In the genomic region with DNA sequence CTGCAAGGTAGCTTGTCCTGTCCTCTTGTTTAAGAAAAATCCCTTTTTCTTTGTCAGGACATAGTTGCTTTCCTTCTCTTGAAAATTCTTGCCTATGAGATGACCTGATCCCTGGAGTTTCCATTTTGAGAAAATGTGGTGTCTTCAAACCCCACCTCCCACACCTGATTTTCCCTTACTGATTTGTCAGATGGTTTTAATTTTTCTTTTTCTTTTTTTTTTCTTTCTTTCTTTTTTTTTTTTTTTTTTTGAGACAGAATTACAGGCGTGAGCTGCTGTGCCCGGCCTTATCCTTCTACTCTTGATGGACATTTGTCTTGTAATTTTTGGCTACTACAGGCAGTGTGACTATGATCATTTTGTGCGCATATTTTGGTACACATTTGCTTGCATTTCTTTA, we compare ENCODE assay signal across 1 cellular context.
TF ChIP-seq lines count a peak whose summit lies in the region.

No MANE protein-coding gene starts in this region.

TF ChIP-seq in GM12878, 131 proteins besides CTCF, POLR2A, EP300 and RAD21:
- no peak for TF ChIP-seq EGR1 (IDR thresholded peaks at IDR 0.05; ENCODE audit: borderline replicate concordance in 1 of 2, low read depth in 2 of 2, low read length in 2 of 2)
- TF ChIP-seq, protein P1, sequence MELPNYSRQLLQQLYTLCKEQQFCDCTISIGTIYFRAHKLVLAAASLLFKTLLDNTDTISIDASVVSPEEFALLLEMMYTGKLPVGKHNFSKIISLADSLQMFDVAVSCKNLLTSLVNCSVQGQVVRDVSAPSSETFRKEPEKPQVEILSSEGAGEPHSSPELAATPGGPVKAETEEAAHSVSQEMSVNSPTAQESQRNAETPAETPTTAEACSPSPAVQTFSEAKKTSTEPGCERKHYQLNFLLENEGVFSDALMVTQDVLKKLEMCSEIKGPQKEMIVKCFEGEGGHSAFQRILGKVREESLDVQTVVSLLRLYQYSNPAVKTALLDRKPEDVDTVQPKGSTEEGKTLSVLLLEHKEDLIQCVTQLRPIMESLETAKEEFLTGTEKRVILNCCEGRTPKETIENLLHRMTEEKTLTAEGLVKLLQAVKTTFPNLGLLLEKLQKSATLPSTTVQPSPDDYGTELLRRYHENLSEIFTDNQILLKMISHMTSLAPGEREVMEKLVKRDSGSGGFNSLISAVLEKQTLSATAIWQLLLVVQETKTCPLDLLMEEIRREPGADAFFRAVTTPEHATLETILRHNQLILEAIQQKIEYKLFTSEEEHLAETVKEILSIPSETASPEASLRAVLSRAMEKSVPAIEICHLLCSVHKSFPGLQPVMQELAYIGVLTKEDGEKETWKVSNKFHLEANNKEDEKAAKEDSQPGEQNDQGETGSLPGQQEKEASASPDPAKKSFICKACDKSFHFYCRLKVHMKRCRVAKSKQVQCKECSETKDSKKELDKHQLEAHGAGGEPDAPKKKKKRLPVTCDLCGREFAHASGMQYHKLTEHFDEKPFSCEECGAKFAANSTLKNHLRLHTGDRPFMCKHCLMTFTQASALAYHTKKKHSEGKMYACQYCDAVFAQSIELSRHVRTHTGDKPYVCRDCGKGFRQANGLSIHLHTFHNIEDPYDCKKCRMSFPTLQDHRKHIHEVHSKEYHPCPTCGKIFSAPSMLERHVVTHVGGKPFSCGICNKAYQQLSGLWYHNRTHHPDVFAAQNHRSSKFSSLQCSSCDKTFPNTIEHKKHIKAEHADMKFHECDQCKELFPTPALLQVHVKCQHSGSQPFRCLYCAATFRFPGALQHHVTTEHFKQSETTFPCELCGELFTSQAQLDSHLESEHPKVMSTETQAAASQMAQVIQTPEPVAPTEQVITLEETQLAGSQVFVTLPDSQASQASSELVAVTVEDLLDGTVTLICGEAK (IDR thresholded peaks at IDR 0.05; ENCODE audit: borderline replicate concordance), result no peak
- no peak for TF ChIP-seq NFXL1 (IDR thresholded peaks at IDR 0.05; ENCODE audit: borderline replicate concordance)
- TF ChIP-seq ZNF217 (IDR thresholded peaks at IDR 0.05), result no peak
- TF ChIP-seq SUPT20H (IDR thresholded peaks at IDR 0.05; ENCODE audit: borderline replicate concordance, control insufficient read depth, low read depth, low read length), result no peak
- no peak for TF ChIP-seq IRF4 (IDR thresholded peaks at IDR 0.05; ENCODE audit: low read depth, low read length)
- no peak for TF ChIP-seq TCF12 (IDR thresholded peaks at IDR 0.05; ENCODE audit: low read depth, low read length)
- TF ChIP-seq, protein P2, sequence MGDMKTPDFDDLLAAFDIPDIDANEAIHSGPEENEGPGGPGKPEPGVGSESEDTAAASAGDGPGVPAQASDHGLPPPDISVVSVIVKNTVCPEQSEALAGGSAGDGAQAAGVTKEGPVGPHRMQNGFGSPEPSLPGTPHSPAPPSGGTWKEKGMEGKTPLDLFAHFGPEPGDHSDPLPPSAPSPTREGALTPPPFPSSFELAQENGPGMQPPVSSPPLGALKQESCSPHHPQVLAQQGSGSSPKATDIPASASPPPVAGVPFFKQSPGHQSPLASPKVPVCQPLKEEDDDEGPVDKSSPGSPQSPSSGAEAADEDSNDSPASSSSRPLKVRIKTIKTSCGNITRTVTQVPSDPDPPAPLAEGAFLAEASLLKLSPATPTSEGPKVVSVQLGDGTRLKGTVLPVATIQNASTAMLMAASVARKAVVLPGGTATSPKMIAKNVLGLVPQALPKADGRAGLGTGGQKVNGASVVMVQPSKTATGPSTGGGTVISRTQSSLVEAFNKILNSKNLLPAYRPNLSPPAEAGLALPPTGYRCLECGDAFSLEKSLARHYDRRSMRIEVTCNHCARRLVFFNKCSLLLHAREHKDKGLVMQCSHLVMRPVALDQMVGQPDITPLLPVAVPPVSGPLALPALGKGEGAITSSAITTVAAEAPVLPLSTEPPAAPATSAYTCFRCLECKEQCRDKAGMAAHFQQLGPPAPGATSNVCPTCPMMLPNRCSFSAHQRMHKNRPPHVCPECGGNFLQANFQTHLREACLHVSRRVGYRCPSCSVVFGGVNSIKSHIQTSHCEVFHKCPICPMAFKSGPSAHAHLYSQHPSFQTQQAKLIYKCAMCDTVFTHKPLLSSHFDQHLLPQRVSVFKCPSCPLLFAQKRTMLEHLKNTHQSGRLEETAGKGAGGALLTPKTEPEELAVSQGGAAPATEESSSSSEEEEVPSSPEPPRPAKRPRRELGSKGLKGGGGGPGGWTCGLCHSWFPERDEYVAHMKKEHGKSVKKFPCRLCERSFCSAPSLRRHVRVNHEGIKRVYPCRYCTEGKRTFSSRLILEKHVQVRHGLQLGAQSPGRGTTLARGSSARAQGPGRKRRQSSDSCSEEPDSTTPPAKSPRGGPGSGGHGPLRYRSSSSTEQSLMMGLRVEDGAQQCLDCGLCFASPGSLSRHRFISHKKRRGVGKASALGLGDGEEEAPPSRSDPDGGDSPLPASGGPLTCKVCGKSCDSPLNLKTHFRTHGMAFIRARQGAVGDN (IDR thresholded peaks at IDR 0.05), result no peak
- TF ChIP-seq ZNF24 (IDR thresholded peaks at IDR 0.05), result no peak
- no peak for TF ChIP-seq IKZF2 (IDR thresholded peaks at IDR 0.05)
- TF ChIP-seq RB1 (IDR thresholded peaks at IDR 0.05; ENCODE audit: borderline replicate concordance), result no peak
- no peak for TF ChIP-seq CBX5 (IDR thresholded peaks at IDR 0.05; ENCODE audit: low read depth)
- TF ChIP-seq KDM1A (IDR thresholded peaks at IDR 0.05; ENCODE audit: borderline replicate concordance), result no peak
- no peak for TF ChIP-seq PAX5 (IDR thresholded peaks at IDR 0.05; ENCODE audit: borderline replicate concordance, low read depth, low read length)
- TF ChIP-seq, protein P3, sequence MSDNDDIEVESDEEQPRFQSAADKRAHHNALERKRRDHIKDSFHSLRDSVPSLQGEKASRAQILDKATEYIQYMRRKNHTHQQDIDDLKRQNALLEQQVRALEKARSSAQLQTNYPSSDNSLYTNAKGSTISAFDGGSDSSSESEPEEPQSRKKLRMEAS (IDR thresholded peaks at IDR 0.05; ENCODE audit: low read depth, low read length), result no peak
- TF ChIP-seq GABPA (IDR thresholded peaks at IDR 0.05; ENCODE audit: low read depth), result no peak
- TF ChIP-seq SP1 (IDR thresholded peaks at IDR 0.05; ENCODE audit: low read depth, low read length), result no peak
